Comparison of ENCODE assay signal across 19 cellular contexts in genomic region chrX:16451331-16451730, GRCh38.
DNase-seq lines count a peak whose midpoint lies in the region; TF ChIP-seq lines count a peak whose summit lies in the region.
"Had no signal": no experiment of that assay in that cellular context is flagged by ENCODE, and none has a peak within 500 bp of the region (broad histone marks: within the 10 kb centered on the region; RNA-seq: fewer than 3 reads in every experiment).

No MANE protein-coding gene starts in this region.

- H3K4me1 Mint-ChIP-seq in progenitor cell of endocrine pancreas (ENCODE audit: low read depth), result peaks cover 25% of the 10 kb centered on the region

- H3K4me3 ChIP-seq in GM23248 (no peak overlapping the region), adipocyte (ENCODE audit: low read length) (no peak overlapping the region), fibroblast of mammary gland (ENCODE audit: control insufficient read depth, low read depth, low read length) (no peak overlapping the region), left ventricle myocardium inferior (no peak overlapping the region)

- H3K4me2 ChIP-seq in GM23248 (ENCODE audit: unreplicated experiment), result no peak overlapping the region

- intact Hi-C loops in left ventricle myocardium inferior (cut with micrococcal nuclease), result no loop called here

- H3K36me3 Mint-ChIP-seq in progenitor cell of endocrine pancreas (ENCODE audit: insufficient read depth), result peaks cover 20% of the 10 kb centered on the region

- no peaks in the 10 kb centered on the region for H3K79me2 ChIP-seq in GM23248 (ENCODE audit: insufficient read depth)

- no peak overlapping the region for H2AFZ ChIP-seq in GM23248

- H3K27me3 Mint-ChIP-seq in progenitor cell of endocrine pancreas, result no peaks in the 10 kb centered on the region

- H3K4me1 ChIP-seq in GM23248 (ENCODE audit: insufficient read depth), result 0 out of 2 replicates have a peak, but pooled peaks cover 5% of the 10 kb centered on the region
- peaks cover 8% of the 10 kb centered on the region for H3K4me1 ChIP-seq in adipocyte (ENCODE audit: control insufficient read depth, insufficient read depth, low read length)
- H3K4me1 ChIP-seq in left ventricle myocardium inferior, result no peaks in the 10 kb centered on the region

- in situ Hi-C loops in GM23248 (cut with MboI), result no loop called here

- H4K20me1 ChIP-seq in GM23248 (ENCODE audit: insufficient read depth), result no peaks in the 10 kb centered on the region

- H3F3A ChIP-seq in GM23248 (ENCODE audit: insufficient read depth), result no peaks in the 10 kb centered on the region

- H3K27me3 ChIP-seq in GM23248 (replicated peaks; ENCODE audit: insufficient read depth) (no peaks in the 10 kb centered on the region), adipocyte (replicated peaks; ENCODE audit: control insufficient read depth, insufficient read depth, low read length) (no peaks in the 10 kb centered on the region), left ventricle myocardium inferior (ENCODE audit: low read depth) (no peaks in the 10 kb centered on the region)

- no peaks in the 10 kb centered on the region for H3K9me3 Mint-ChIP-seq in progenitor cell of endocrine pancreas (ENCODE audit: low read depth)

- 28 to 34% methylated on average over 4 of the region's 4 CpGs for WGBS in GM23248 (ENCODE audit: low coverage in 1 of 2, low lambda C conversion rate in 2 of 2, missing lambda C conversion rate in 2 of 2), 2 experiments

- DNase-seq in GM23248, result peak; percentile 59
- peak; percentile 31 for DNase-seq in adipocyte (ENCODE audit: low read depth)
- DNase-seq in fibroblast of mammary gland (ENCODE audit: low read depth), result peak; percentile 40
- DNase-seq in progenitor cell of endocrine pancreas (ENCODE audit: low spot score, unreplicated experiment), result no peak
- DNase-seq in left ventricle myocardium inferior, result no peak
- no peak for DNase-seq in AG08396 (ENCODE audit: low spot score)
- DNase-seq in erythroblast (lab: John Stamatoyannopoulos, UW), result no peak
- DNase-seq: C1 segment of cervical spinal cord, DMS79, HCEC 1CT, NCI-H1092 treated with DMSO at 0.1 percent for 48 hours, NCI-H146, NCI-H2081, NCI-H510A treated with DMSO at 0.1 percent for 48 hours, NCI-H82, OCI-M1, RPMI8226, SHP77 treated with DMSO at 0.1 percent for 48 hours had no signal

- H3K9me2 ChIP-seq in GM23248 (ENCODE audit: insufficient read depth), result no peaks in the 10 kb centered on the region

- H3K27ac Mint-ChIP-seq in progenitor cell of endocrine pancreas, result peak overlapping the region; percentile 75

- no peaks in the 10 kb centered on the region for H3K9me3 ChIP-seq in GM23248 (ENCODE audit: low read depth)
- H3K9me3 ChIP-seq in adipocyte (ENCODE audit: control insufficient read depth, low read length), result no peaks in the 10 kb centered on the region
- H3K9me3 ChIP-seq in left ventricle myocardium inferior (replicated peaks), result no peaks in the 10 kb centered on the region

- H3K9ac ChIP-seq in GM23248, result no peak overlapping the region
- no peak overlapping the region for H3K9ac ChIP-seq in adipocyte (ENCODE audit: low read length)

- TF ChIP-seq CTCF in fibroblast of mammary gland (conservative IDR thresholded peaks at IDR 0.05; ENCODE audit: control insufficient read depth, insufficient read depth, low read depth, low read length) (no peak), progenitor cell of endocrine pancreas (IDR thresholded peaks at IDR 0.05; ENCODE audit: unreplicated experiment) (no peak), left ventricle myocardium inferior (IDR thresholded peaks at IDR 0.05; ENCODE audit: borderline replicate concordance) (no peak)

- H3K4me3 Mint-ChIP-seq in progenitor cell of endocrine pancreas (ENCODE audit: low read depth), result no peak overlapping the region

- no peak overlapping the region for H3K27ac ChIP-seq in GM23248
- H3K27ac ChIP-seq in left ventricle myocardium inferior (replicated peaks), result no peak overlapping the region
- H3K27ac ChIP-seq: HL-60 had no signal

- TF ChIP-seq POLR2A in erythroblast (IDR thresholded peaks at IDR 0.05; ENCODE audit: low read length), result no peak

- H3K36me3 ChIP-seq in GM23248 (ENCODE audit: low read depth) (no peaks in the 10 kb centered on the region), adipocyte (ENCODE audit: control insufficient read depth, insufficient read depth, low read length, severe bottlenecking) (no peaks in the 10 kb centered on the region), left ventricle myocardium inferior (no peaks in the 10 kb centered on the region)

Comparison
In these comparisons a context has a peak if more than half of its experiments do, and no peak if none do; other contexts are left out.
1. DNase-seq: peak in GM23248 (single experiment), adipocyte (single experiment) and fibroblast of mammary gland (single experiment); none in progenitor cell of endocrine pancreas (single experiment), left ventricle myocardium inferior (single experiment), AG08396 (single experiment) and erythroblast (0 of 2).